Comparison of ENCODE assay signal across 12 cellular contexts in the genomic region with DNA sequence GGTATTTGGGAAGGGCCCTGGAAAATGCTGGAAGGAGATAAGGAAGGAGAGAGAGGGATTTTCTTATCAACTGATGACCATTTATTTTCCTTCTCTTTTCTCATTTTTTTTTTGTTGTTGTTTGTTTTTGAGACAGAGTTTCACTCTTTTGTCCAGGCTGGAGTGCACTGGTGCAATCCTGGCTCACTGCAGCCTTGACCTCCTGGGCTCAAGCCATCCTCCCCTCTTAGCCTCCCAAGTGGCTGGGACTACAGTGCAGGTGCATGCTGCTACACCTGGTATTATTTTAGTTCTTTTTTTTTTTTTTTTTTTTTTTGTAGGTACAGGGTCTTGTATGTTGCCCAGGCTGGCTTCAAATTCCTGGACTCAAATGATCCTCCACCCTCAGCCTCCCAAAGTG. TPM values are rescaled to one million over a fixed set of nuclear protein-coding genes. Genes with fewer than 3 reads are reported as not detected.
DNase-seq lines count a peak whose midpoint lies in the region; TF ChIP-seq lines count a peak whose summit lies in the region.
"Had no signal": no experiment of that assay in that cellular context is flagged by ENCODE, and none has a peak within 500 bp of the region (broad histone marks: within the 10 kb centered on the region; RNA-seq: fewer than 3 reads in every experiment).

No MANE protein-coding gene starts in this region.

- no peak overlapping the region for H2AFZ ChIP-seq in OCI-LY7 (ENCODE audit: low read length)

- H3K27ac ChIP-seq in OCI-LY7 (ENCODE audit: low read depth, low read length, poor library complexity, severe bottlenecking), result peak overlapping the region; percentile 92
- peak overlapping the region in 51 of 59 donors; percentile 6 to 99 (median 93) for H3K27ac ChIP-seq in dorsolateral prefrontal cortex
- no peak overlapping the region for H3K27ac ChIP-seq in uterus
- H3K27ac ChIP-seq: C4-2B had no signal

- 0 out of 2 replicates have a peak, but pooled peaks cover 4% of the 10 kb centered on the region for H3K36me3 ChIP-seq in OCI-LY7 (ENCODE audit: insufficient read depth, low read length)
- no peaks in the 10 kb centered on the region for H3K36me3 ChIP-seq in uterus
- H3K36me3 ChIP-seq: BE2C had no signal

- H3K36me3 Mint-ChIP-seq in nephron progenitor cell (ENCODE audit: low read depth), result no peaks in the 10 kb centered on the region
- no peaks in the 10 kb centered on the region for H3K36me3 Mint-ChIP-seq in activated naive CD8-positive, alpha-beta T cell treated with anti-CD3 and anti-CD28 coated beads for 36 hours

- H3K4me3 ChIP-seq in OCI-LY7 (ENCODE audit: low read depth, low read length, poor library complexity, severe bottlenecking) (no peak overlapping the region), dorsolateral prefrontal cortex (no peak overlapping the region), uterus (no peak overlapping the region)

- H3K9me2 ChIP-seq in OCI-LY7 (ENCODE audit: insufficient read depth, low read length), result no peaks in the 10 kb centered on the region

- no peaks in the 10 kb centered on the region for H3K79me2 ChIP-seq in OCI-LY7 (ENCODE audit: insufficient read depth, low read depth, low read length)

- POLR2A ChIA-PET in OCI-LY7 (lab: Charles Lee), result interaction anchor here (0.6 to 1.2 kb wide), 10 partner anchors 12 to 88 kb away, joined by 3 to 6 read pairs (median 4); no protein-coding TSS in a partner anchor

- TF ChIP-seq CTCF in OCI-LY7 (conservative IDR thresholded peaks at IDR 0.05; ENCODE audit: low read length) (no peak), dorsolateral prefrontal cortex (IDR thresholded peaks at IDR 0.05 in 54 of 56, conservative IDR thresholded peaks at IDR 0.05 in 2 of 56; ENCODE audit: low read depth in 1 of 56, partially characterized antibody in 56 of 56) (no peak), nephron progenitor cell (IDR thresholded peaks at IDR 0.05) (no peak), uterus (IDR thresholded peaks at IDR 0.05) (no peak)

- peak overlapping the region; percentile 90; the same call in 1 of the 2 replicates for H3K4me2 ChIP-seq in OCI-LY7 (ENCODE audit: low read length)

- no peak for TF ChIP-seq POLR2A in uterus (IDR thresholded peaks at IDR 0.05)

- BruUV-seq in OCI-LY7 (replicated peaks; lab: Mats Ljungman, UMichigan), result no TSS peak

- peak overlapping the region; percentile 28 for H3K27ac Mint-ChIP-seq in nephron progenitor cell
- H3K27ac Mint-ChIP-seq in activated naive CD8-positive, alpha-beta T cell treated with anti-CD3 and anti-CD28 coated beads for 36 hours, result no peak overlapping the region
- H3K27ac Mint-ChIP-seq: CD4-positive, alpha-beta T cell; H9 had no signal

- H3K4me1 ChIP-seq in OCI-LY7 (ENCODE audit: insufficient read depth, low read length, poor library complexity, severe bottlenecking) (peaks cover 54% of the 10 kb centered on the region), uterus (peaks cover 0 to 7% of the 10 kb centered on the region in 2 donors)
- H3K4me1 ChIP-seq: BE2C had no signal

- H3K9me3 ChIP-seq in OCI-LY7 (ENCODE audit: low read length), result no peaks in the 10 kb centered on the region
- H3K9me3 ChIP-seq in uterus, result no peaks in the 10 kb centered on the region
- H3K9me3 ChIP-seq: BE2C, Caco-2 had no signal

- no peaks in the 10 kb centered on the region for H3K9me3 Mint-ChIP-seq in nephron progenitor cell
- no peaks in the 10 kb centered on the region for H3K9me3 Mint-ChIP-seq in activated naive CD8-positive, alpha-beta T cell treated with anti-CD3 and anti-CD28 coated beads for 36 hours
- H3K9me3 Mint-ChIP-seq: CD4-positive, alpha-beta T cell; H9 had no signal

- H3K4me3 Mint-ChIP-seq in nephron progenitor cell, result no peak overlapping the region
- no peak overlapping the region for H3K4me3 Mint-ChIP-seq in activated naive CD8-positive, alpha-beta T cell treated with anti-CD3 and anti-CD28 coated beads for 36 hours
- H3K4me3 Mint-ChIP-seq: CD4-positive, alpha-beta T cell; H9 had no signal

- intact Hi-C loops in OCI-LY7 (cut with micrococcal nuclease; ENCODE audit: unreplicated experiment), result loop anchor here (5.0 kb wide), 1 partner anchor 64 kb away; no protein-coding TSS in a partner anchor
- intact Hi-C loops in dorsolateral prefrontal cortex (cut with DNase I), result no loop called here
- intact Hi-C loops in uterus (cut with DNase I; ENCODE audit: low total_unique reads), result no loop called here

- DNase-seq in OCI-LY7 (ENCODE audit: low spot score) (no peak), dorsolateral prefrontal cortex (peak in 1 of 10 donors; percentile 6), nephron progenitor cell (no peak), uterus (no peak), nucleus accumbens (lab: John Stamatoyannopoulos, UW) (no peak)
- DNase-seq in activated naive CD8-positive, alpha-beta T cell treated with anti-CD3 and anti-CD28 coated beads for 36 hours, result no peak
- DNase-seq: ACHN; BE2C; Caco-2; CD4-positive, alpha-beta T cell; H9 had no signal

- CTCF ChIA-PET in OCI-LY7 (lab: Charles Lee; ENCODE audit: unreplicated experiment), result no interaction called here

- H3K27me3 ChIP-seq in dorsolateral prefrontal cortex (no peaks in the 10 kb centered on the region), uterus (no peaks in the 10 kb centered on the region)
- H3K27me3 ChIP-seq: BE2C had no signal

- H3K4me1 Mint-ChIP-seq in nephron progenitor cell, result peaks cover 15% of the 10 kb centered on the region
- H3K4me1 Mint-ChIP-seq in activated naive CD8-positive, alpha-beta T cell treated with anti-CD3 and anti-CD28 coated beads for 36 hours, result peaks cover 3% of the 10 kb centered on the region

- H4K20me1 ChIP-seq in OCI-LY7 (ENCODE audit: insufficient read depth, low read length), result no peaks in the 10 kb centered on the region

- peaks cover 6% of the 10 kb centered on the region for H3K27me3 Mint-ChIP-seq in nephron progenitor cell (ENCODE audit: low read depth, poor library complexity)
- H3K27me3 Mint-ChIP-seq in activated naive CD8-positive, alpha-beta T cell treated with anti-CD3 and anti-CD28 coated beads for 36 hours, result peaks cover 12% of the 10 kb centered on the region

RNA-seq across cellular contexts. Expression of gene HIP1, which starts 52.2 kb away (rescaled TPM):
- total RNA-seq in OCI-LY7 (2014; rRNA removed; shearing (Covaris generic)), result 15.0 and 15.8 TPM in 2 replicates
- total RNA-seq in OCI-LY7 (2022) (27.8 and 30.5 TPM in 2 replicates), dorsolateral prefrontal cortex (100 to 1,000 TPM in 1 of 120 experiments, 10 to 100 TPM in 119; 17.2 to 109 (median 43.6) TPM), uterus (10 to 100 TPM; 13.1 to 48.8 (median 20.3) TPM)
- 1 to 10 TPM; 1.4 to 1.9 TPM for total RNA-seq in activated naive CD8-positive, alpha-beta T cell treated with anti-CD3 and anti-CD28 coated beads for 36 hours

Comparison
In these comparisons a context has a peak if more than half of its experiments do, and no peak if none do; other contexts are left out.
1. H3K27ac ChIP-seq: peak in OCI-LY7 (single experiment) and dorsolateral prefrontal cortex (51 of 59); none in uterus (0 of 2).
2. RNA of gene HIP1, which starts 52.2 kb away (total RNA-seq): 17.2 to 109 TPM in dorsolateral prefrontal cortex, 15.0 to 30.5 TPM in OCI-LY7 and 13.1 to 48.8 TPM in uterus; 1.4 to 1.9 TPM in activated naive CD8-positive, alpha-beta T cell treated with anti-CD3 and anti-CD28 coated beads for 36 hours; every median in the first group is over 4 times any median in the second.